Comparison of ENCODE assay signal across 8 cellular contexts in the genomic region with DNA sequence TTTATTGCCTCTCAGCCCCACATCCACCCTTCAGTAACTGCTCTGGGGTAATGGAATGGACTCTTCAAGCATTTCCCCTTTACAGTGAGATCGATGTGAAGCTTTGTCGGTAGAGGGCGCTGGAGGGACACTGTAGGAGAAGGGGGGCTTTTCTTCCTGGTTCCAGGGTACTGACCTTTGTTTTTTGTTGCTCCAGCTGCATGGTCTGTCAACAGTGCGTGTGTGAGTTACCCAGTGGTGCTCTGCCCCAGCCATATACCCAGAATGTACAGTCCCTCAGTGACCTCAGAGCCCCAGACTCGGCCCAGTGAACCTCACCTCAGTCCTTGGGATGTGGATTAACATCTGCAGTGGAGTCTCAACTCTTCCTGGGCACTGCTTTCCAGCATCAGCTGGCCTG.
A peak's percentile ranks its signal among the peaks of the same experiment; 100 is the strongest.
DNase-seq lines count a peak whose midpoint lies in the region; ATAC-seq, FAIRE-seq and TF ChIP-seq lines count a peak whose summit lies in the region.

No MANE protein-coding gene starts in this region.

- no peaks in the 10 kb centered on the region for H3K9me3 Mint-ChIP-seq in activated CD8-positive, alpha-beta memory T cell treated with anti-CD3 and anti-CD28 coated beads, Interleukin-2, amount 10 ng/mL, durations not matched to agents 7 days and 5 days (ENCODE audit: low read depth)

- H3K27ac Mint-ChIP-seq in activated CD8-positive, alpha-beta memory T cell treated with anti-CD3 and anti-CD28 coated beads, Interleukin-2, amount 10 ng/mL, durations not matched to agents 7 days and 5 days: no peak overlapping the region

- no peaks in the 10 kb centered on the region for H3K79me2 ChIP-seq in smooth muscle cell (ENCODE audit: low read depth)

- 25% methylated on average over 5 of the region's 5 CpGs for WGBS in smooth muscle cell (ENCODE audit: low lambda C conversion rate)

- H4K20me1 ChIP-seq in smooth muscle cell (ENCODE audit: low read depth): no peaks in the 10 kb centered on the region

- no peak overlapping the region for H3K4me3 ChIP-seq in smooth muscle cell

- no peaks in the 10 kb centered on the region for H3K36me3 Mint-ChIP-seq in activated CD8-positive, alpha-beta memory T cell treated with anti-CD3 and anti-CD28 coated beads, Interleukin-2, amount 10 ng/mL, durations not matched to agents 7 days and 5 days

- no peaks in the 10 kb centered on the region for H3K9me3 ChIP-seq in smooth muscle cell (replicated peaks; ENCODE audit: low read depth)

- no peaks in the 10 kb centered on the region for H3K36me3 ChIP-seq in smooth muscle cell (ENCODE audit: low read depth)

- ATAC-seq in GM21390 (IDR thresholded peaks at IDR 0.05; ENCODE audit: unreplicated experiment): peak; percentile 54
- peak; percentile 51 for ATAC-seq in activated CD8-positive, alpha-beta memory T cell treated with anti-CD3 and anti-CD28 coated beads, Interleukin-2, amount 10 ng/mL, durations not matched to agents 7 days and 5 days
- ATAC-seq in left ventricle myocardium superior: peak; percentile 51
- no peak for ATAC-seq in HG03565 (IDR thresholded peaks at IDR 0.05; ENCODE audit: unreplicated experiment)

- no peak overlapping the region for H3K9ac ChIP-seq in smooth muscle cell (ENCODE audit: low read depth)

- CTCF ChIA-PET in activated CD8-positive, alpha-beta memory T cell treated with anti-CD3 and anti-CD28 coated beads, Interleukin-2, amount 10 ng/mL, durations not matched to agents 7 days and 5 days (lab: Charles Lee): interaction anchor here (0.6 to 4.3 kb wide), 5 partner anchors 10 to 474 kb away, joined by 3 to 19 read pairs (median 3); no protein-coding TSS in a partner anchor

- no peak for FAIRE-seq in urothelium cell line (lab: Jason Lieb, UNC)

- H3K27me3 ChIP-seq in smooth muscle cell (ENCODE audit: low read depth): no peaks in the 10 kb centered on the region

- no peaks in the 10 kb centered on the region for H3K4me1 ChIP-seq in smooth muscle cell (ENCODE audit: low read depth)

- H3K4me3 Mint-ChIP-seq in activated CD8-positive, alpha-beta memory T cell treated with anti-CD3 and anti-CD28 coated beads, Interleukin-2, amount 10 ng/mL, durations not matched to agents 7 days and 5 days: no peak overlapping the region

- H2AFZ ChIP-seq in smooth muscle cell (ENCODE audit: low read depth): no peak overlapping the region

- peak; percentile 59 for DNase-seq in CD1c-positive myeloid dendritic cell (ENCODE audit: extremely low spot score)
- peak; percentile 76 to 89 for DNase-seq in NCI-H526 (lab: John Stamatoyannopoulos, UW)
- DNase-seq in activated CD8-positive, alpha-beta memory T cell treated with anti-CD3 and anti-CD28 coated beads, Interleukin-2, amount 10 ng/mL, durations not matched to agents 7 days and 5 days: peak; percentile 64
- DNase-seq in left ventricle myocardium superior: no peak
- DNase-seq in smooth muscle cell (lab: John Stamatoyannopoulos, UW; ENCODE audit: unreplicated experiment): peak; percentile 37
- no peak for DNase-seq in urothelium cell line (ENCODE audit: low spot score)

- no peak overlapping the region for H3K27ac ChIP-seq in smooth muscle cell (ENCODE audit: low read depth)

- intact Hi-C loops in left ventricle myocardium superior (cut with micrococcal nuclease): no loop called here

- TF ChIP-seq CTCF in smooth muscle cell (IDR thresholded peaks at IDR 0.05; ENCODE audit: borderline replicate concordance, insufficient read depth, poor library complexity, severe bottlenecking): peak; percentile 80

- peaks cover 27% of the 10 kb centered on the region for H3K27me3 Mint-ChIP-seq in activated CD8-positive, alpha-beta memory T cell treated with anti-CD3 and anti-CD28 coated beads, Interleukin-2, amount 10 ng/mL, durations not matched to agents 7 days and 5 days

- H3F3A ChIP-seq in smooth muscle cell (ENCODE audit: low read depth): no peaks in the 10 kb centered on the region

- no peak overlapping the region for H3K4me2 ChIP-seq in smooth muscle cell

- no peaks in the 10 kb centered on the region for H3K4me1 Mint-ChIP-seq in activated CD8-positive, alpha-beta memory T cell treated with anti-CD3 and anti-CD28 coated beads, Interleukin-2, amount 10 ng/mL, durations not matched to agents 7 days and 5 days

Comparison
In these comparisons a context has a peak if more than half of its experiments do, and no peak if none do; other contexts are left out.
1. DNase-seq: peak in CD1c-positive myeloid dendritic cell (single experiment), NCI-H526 (2 of 2), activated CD8-positive, alpha-beta memory T cell treated with anti-CD3 and anti-CD28 coated beads, Interleukin-2, amount 10 ng/mL, durations not matched to agents 7 days and 5 days (single experiment) and smooth muscle cell (single experiment); none in left ventricle myocardium superior (single experiment) and urothelium cell line (single experiment).